Comparison of ENCODE assay signal across 22 cellular contexts in genomic region chr14:24535737-24536136, GRCh38. TPM values are rescaled to one million over a fixed set of nuclear protein-coding genes. Genes with fewer than 3 reads are reported as not detected.
DNase-seq lines count a peak whose midpoint lies in the region; ATAC-seq and TF ChIP-seq lines count a peak whose summit lies in the region.
"Had no signal": no experiment of that assay in that cellular context is flagged by ENCODE, and none has a peak within 500 bp of the region (broad histone marks: within the 10 kb centered on the region; RNA-seq: fewer than 3 reads in every experiment).

No MANE protein-coding gene starts in this region.

- H3K79me1 ChIP-seq in trophoblast cell (ENCODE audit: low read length), result no peaks in the 10 kb centered on the region

- H3K27ac Mint-ChIP-seq in activated CD8-positive, alpha-beta memory T cell treated with anti-CD3 and anti-CD28 coated beads, Interleukin-2, amount 10 ng/mL, durations not matched to agents 7 days and 5 days, result no peak overlapping the region
- peak overlapping the region in 1 of 2 donors; percentile 36 for H3K27ac Mint-ChIP-seq in natural killer cell
- H3K27ac Mint-ChIP-seq in activated T-helper 1 cell treated with anti-CD3 and anti-CD28 coated beads, Interleukin-12 subunit alpha, Interleukin-12 subunit beta, Interleukin-2, Interleukin-4 antibody, amounts not matched to agents 30 ng/mL and 10 ng/mL and 1 ng/mL, durations not matched to agents 14 hours and 24 hours and 36 hours, result no peak overlapping the region
- H3K27ac Mint-ChIP-seq: H9 had no signal

- CTCF ChIA-PET in activated CD8-positive, alpha-beta memory T cell treated with anti-CD3 and anti-CD28 coated beads, Interleukin-2, amount 10 ng/mL, durations not matched to agents 7 days and 5 days (lab: Charles Lee), result interaction anchor here (1.0 kb wide), 1 partner anchor 70 kb away, joined by 3 read pairs; no protein-coding TSS in a partner anchor

- no peaks in the 10 kb centered on the region for H3K27me3 ChIP-seq in trophoblast cell (ENCODE audit: insufficient read depth, low read length)
- H3K27me3 ChIP-seq: BLaER1 treated with 17β-estradiol and CSF1 and Interleukin-3, amounts not matched to agents 10 nM and 100 nM; Peyer's patch; stomach had no signal

- H3K23ac ChIP-seq in trophoblast cell (ENCODE audit: low read length), result no peak overlapping the region

- peak; percentile 49 for ATAC-seq in activated CD8-positive, alpha-beta memory T cell treated with anti-CD3 and anti-CD28 coated beads, Interleukin-2, amount 10 ng/mL, durations not matched to agents 7 days and 5 days
- peak; percentile 46 for ATAC-seq in HG02798 (IDR thresholded peaks at IDR 0.05; ENCODE audit: poor library complexity, unreplicated experiment)
- peak; percentile 47 to 65 (median 64) for ATAC-seq in natural killer cell
- no peak for ATAC-seq in HG03039 (IDR thresholded peaks at IDR 0.05; ENCODE audit: unreplicated experiment)
- ATAC-seq: A549, left cardiac atrium had no signal

- no CpG with 5 or more reads among the region's 1 CpG for WGBS in trophoblast cell (ENCODE audit: extremely low coverage, insufficient coverage, insufficient read length)

- H3K79me2 ChIP-seq in trophoblast cell (ENCODE audit: control insufficient read depth, insufficient read depth, low read length, poor library complexity), result no peaks in the 10 kb centered on the region

- no peak overlapping the region for H3K4ac ChIP-seq in trophoblast cell (ENCODE audit: low read depth, low read length)

- H3K36me3 Mint-ChIP-seq in activated CD8-positive, alpha-beta memory T cell treated with anti-CD3 and anti-CD28 coated beads, Interleukin-2, amount 10 ng/mL, durations not matched to agents 7 days and 5 days, result peaks cover 3% of the 10 kb centered on the region
- H3K36me3 Mint-ChIP-seq in natural killer cell, result no peaks in the 10 kb centered on the region
- H3K36me3 Mint-ChIP-seq in activated T-helper 1 cell treated with anti-CD3 and anti-CD28 coated beads, Interleukin-12 subunit alpha, Interleukin-12 subunit beta, Interleukin-2, Interleukin-4 antibody, amounts not matched to agents 30 ng/mL and 10 ng/mL and 1 ng/mL, durations not matched to agents 14 hours and 24 hours and 36 hours (ENCODE audit: low read depth), result no peaks in the 10 kb centered on the region

- no peak overlapping the region for H3K27ac ChIP-seq in trophoblast cell (ENCODE audit: low read depth, low read length)
- H3K27ac ChIP-seq: A549, Peyer's patch, stomach had no signal

- H4K12ac ChIP-seq in trophoblast cell (ENCODE audit: low read depth, low read length), result no peak overlapping the region

- no peak overlapping the region for H2BK120ac ChIP-seq in trophoblast cell (ENCODE audit: insufficient read depth, low read length, poor library complexity)

- peaks cover 6% of the 10 kb centered on the region for H3K9me3 ChIP-seq in trophoblast cell (ENCODE audit: insufficient read depth, low read depth, low read length)
- H3K9me3 ChIP-seq: A549, Peyer's patch had no signal

- no peak for TF ChIP-seq CTCF in natural killer cell (IDR thresholded peaks at IDR 0.05)

- intact Hi-C loops in natural killer cell (cut with micrococcal nuclease), result no loop called here
- intact Hi-C loops in activated T-helper 1 cell treated with anti-CD3 and anti-CD28 coated beads, Interleukin-12 subunit alpha, Interleukin-12 subunit beta, Interleukin-2, Interleukin-4 antibody, amounts not matched to agents 30 ng/mL and 10 ng/mL and 1 ng/mL, durations not matched to agents 14 hours and 24 hours and 36 hours (cut with micrococcal nuclease), result loop anchor here (5.0 kb wide), 2 partner anchors 137 to 157 kb away; no protein-coding TSS in a partner anchor

- H3K27me3 Mint-ChIP-seq in activated CD8-positive, alpha-beta memory T cell treated with anti-CD3 and anti-CD28 coated beads, Interleukin-2, amount 10 ng/mL, durations not matched to agents 7 days and 5 days, result peaks cover 23% of the 10 kb centered on the region
- peaks cover 0 to 3% of the 10 kb centered on the region in 2 donors for H3K27me3 Mint-ChIP-seq in natural killer cell (ENCODE audit: low read depth in 2 of 2)
- H3K27me3 Mint-ChIP-seq in activated T-helper 1 cell treated with anti-CD3 and anti-CD28 coated beads, Interleukin-12 subunit alpha, Interleukin-12 subunit beta, Interleukin-2, Interleukin-4 antibody, amounts not matched to agents 30 ng/mL and 10 ng/mL and 1 ng/mL, durations not matched to agents 14 hours and 24 hours and 36 hours (ENCODE audit: insufficient read depth), result peaks cover 3% of the 10 kb centered on the region

- H3K4me3 Mint-ChIP-seq in activated CD8-positive, alpha-beta memory T cell treated with anti-CD3 and anti-CD28 coated beads, Interleukin-2, amount 10 ng/mL, durations not matched to agents 7 days and 5 days, result no peak overlapping the region
- no peak overlapping the region for H3K4me3 Mint-ChIP-seq in natural killer cell
- H3K4me3 Mint-ChIP-seq in activated T-helper 1 cell treated with anti-CD3 and anti-CD28 coated beads, Interleukin-12 subunit alpha, Interleukin-12 subunit beta, Interleukin-2, Interleukin-4 antibody, amounts not matched to agents 30 ng/mL and 10 ng/mL and 1 ng/mL, durations not matched to agents 14 hours and 24 hours and 36 hours, result no peak overlapping the region
- H3K4me3 Mint-ChIP-seq: H9 had no signal

- no peak overlapping the region for H4K8ac ChIP-seq in trophoblast cell (ENCODE audit: low read depth, low read length)

- H2BK5ac ChIP-seq in trophoblast cell (ENCODE audit: low read depth, low read length, poor library complexity), result no peak overlapping the region

- no peak overlapping the region for H3K9ac ChIP-seq in trophoblast cell (ENCODE audit: low read length)
- H3K9ac ChIP-seq: BLaER1 treated with 17β-estradiol and CSF1 and Interleukin-3, amounts not matched to agents 10 nM and 100 nM had no signal

- in situ Hi-C loops in SK-MEL-5 (cut with HindIII; ENCODE audit: low pct_unique_long_range_greater_than_20kb, low sequenced_read_pairs), result no loop called here

- H3K4me3 ChIP-seq in trophoblast cell (ENCODE audit: low read depth, low read length), result no peak overlapping the region
- H3K4me3 ChIP-seq: A549; BLaER1 treated with 17β-estradiol and CSF1 and Interleukin-3, amounts not matched to agents 10 nM and 100 nM; Peyer's patch; stomach had no signal

- H2AFZ ChIP-seq in trophoblast cell (ENCODE audit: insufficient read depth, low read length, poor library complexity), result no peak overlapping the region

- no peak overlapping the region for H3K18ac ChIP-seq in trophoblast cell (ENCODE audit: low read length)

- peaks cover 18% of the 10 kb centered on the region for H3K4me1 Mint-ChIP-seq in activated CD8-positive, alpha-beta memory T cell treated with anti-CD3 and anti-CD28 coated beads, Interleukin-2, amount 10 ng/mL, durations not matched to agents 7 days and 5 days
- H3K4me1 Mint-ChIP-seq in natural killer cell, result peaks cover 23 to 24% of the 10 kb centered on the region in 2 donors
- peaks cover 9% of the 10 kb centered on the region for H3K4me1 Mint-ChIP-seq in activated T-helper 1 cell treated with anti-CD3 and anti-CD28 coated beads, Interleukin-12 subunit alpha, Interleukin-12 subunit beta, Interleukin-2, Interleukin-4 antibody, amounts not matched to agents 30 ng/mL and 10 ng/mL and 1 ng/mL, durations not matched to agents 14 hours and 24 hours and 36 hours (ENCODE audit: low read depth)
- H3K4me1 Mint-ChIP-seq: H9 had no signal

- DNase-seq in activated CD8-positive, alpha-beta memory T cell treated with anti-CD3 and anti-CD28 coated beads, Interleukin-2, amount 10 ng/mL, durations not matched to agents 7 days and 5 days, result peak; percentile 49
- no peak for DNase-seq in activated CD8-positive, alpha-beta memory T cell treated with anti-CD3 and anti-CD28 coated beads, Interleukin-2, amount 50 U/mL, for 4 hours
- DNase-seq in SK-MEL-5 (ENCODE audit: low read depth, low spot score) (peak; percentile 42), natural killer cell (no peak), trophoblast cell (no peak)
- no peak for DNase-seq in activated T-helper 1 cell treated with anti-CD3 and anti-CD28 coated beads, Interleukin-12 subunit alpha, Interleukin-12 subunit beta, Interleukin-2, Interleukin-4 antibody, amounts not matched to agents 30 ng/mL and 10 ng/mL and 1 ng/mL, durations not matched to agents 14 hours and 24 hours and 36 hours (ENCODE audit: low spot score)
- DNase-seq: activated CD4-positive, alpha-beta T cell treated with anti-CD3 and anti-CD28 coated beads, Interleukin-2, amount 50 U/mL, for 4 hours; activated gamma-delta T cell treated with Interleukin-2 at 50 U/mL for 16 hours; foreskin fibroblast; H9; IMR-90; left cardiac atrium; midbrain; NCI-H1092 treated with DMSO at 0.1 percent for 48 hours; NCI-H526 treated with DMSO at 0.1 percent for 48 hours; Peyer's patch; stomach had no signal

- peaks cover 6% of the 10 kb centered on the region for H3K9me3 Mint-ChIP-seq in activated CD8-positive, alpha-beta memory T cell treated with anti-CD3 and anti-CD28 coated beads, Interleukin-2, amount 10 ng/mL, durations not matched to agents 7 days and 5 days (ENCODE audit: low read depth)
- H3K9me3 Mint-ChIP-seq in natural killer cell, result no peaks in the 10 kb centered on the region
- peaks cover 10% of the 10 kb centered on the region for H3K9me3 Mint-ChIP-seq in activated T-helper 1 cell treated with anti-CD3 and anti-CD28 coated beads, Interleukin-12 subunit alpha, Interleukin-12 subunit beta, Interleukin-2, Interleukin-4 antibody, amounts not matched to agents 30 ng/mL and 10 ng/mL and 1 ng/mL, durations not matched to agents 14 hours and 24 hours and 36 hours

- H3K14ac ChIP-seq in trophoblast cell (ENCODE audit: low read length), result no peak overlapping the region

- no peak overlapping the region for H2AK5ac ChIP-seq in trophoblast cell (ENCODE audit: low read length)

- H3K4me2 ChIP-seq in trophoblast cell (ENCODE audit: low read length), result no peak overlapping the region
- H3K4me2 ChIP-seq: A549 had no signal

- H2BK12ac ChIP-seq in trophoblast cell (ENCODE audit: low read length), result no peak overlapping the region

- H3K36me3 ChIP-seq in trophoblast cell (ENCODE audit: control insufficient read depth in 1 of 2, insufficient read depth in 2 of 2, low read length in 2 of 2), result no peaks in the 10 kb centered on the region
- H3K36me3 ChIP-seq: BLaER1 treated with 17β-estradiol and CSF1 and Interleukin-3, amounts not matched to agents 10 nM and 100 nM; Peyer's patch; stomach had no signal

- no peak overlapping the region for H4K91ac ChIP-seq in trophoblast cell (ENCODE audit: low read depth, low read length)

- H3K4me1 ChIP-seq in trophoblast cell (ENCODE audit: control insufficient read depth in 1 of 2, insufficient read depth in 2 of 2, low read length in 2 of 2), result no peaks in the 10 kb centered on the region
- H3K4me1 ChIP-seq: A549, Peyer's patch, stomach had no signal

RNA-seq across cellular contexts. Expression of gene CMA1, which starts 27.7 kb away (rescaled TPM):
- total RNA-seq in activated CD8-positive, alpha-beta memory T cell treated with anti-CD3 and anti-CD28 coated beads, Interleukin-2, amount 10 ng/mL, durations not matched to agents 7 days and 5 days, result not detected
- not detected in 2 replicates for total RNA-seq in SK-MEL-5 (2014; rRNA removed; shearing (Covaris generic))
- polyA plus RNA-seq in SK-MEL-5 (2015; cell fraction: cytosol; rRNA removed), result not detected in 2 replicates
- polyA plus RNA-seq in SK-MEL-5 (2015; cell fraction: nucleus; rRNA removed), result not detected in 2 replicates
- under 1 TPM in 1 of 3 donors, not detected in 2; 0.63 TPM for total RNA-seq in natural killer cell
- polyA plus RNA-seq in trophoblast cell (2013), result not detected in 2 replicates
- not detected in 2 replicates for total RNA-seq in activated T-helper 1 cell treated with anti-CD3 and anti-CD28 coated beads, Interleukin-12 subunit alpha, Interleukin-12 subunit beta, Interleukin-2, Interleukin-4 antibody, amounts not matched to agents 30 ng/mL and 10 ng/mL and 1 ng/mL, durations not matched to agents 14 hours and 24 hours and 36 hours
- total RNA-seq: astrocyte, H9, IMR-90, Peyer's patch had no signal
- polyA plus RNA-seq: A549, IMR-90 had no signal

RNA-seq across cellular contexts. Expression of gene CTSG, which starts 40.3 kb away (rescaled TPM):
- not detected for total RNA-seq in activated CD8-positive, alpha-beta memory T cell treated with anti-CD3 and anti-CD28 coated beads, Interleukin-2, amount 10 ng/mL, durations not matched to agents 7 days and 5 days
- not detected in 2 replicates for total RNA-seq in SK-MEL-5 (2014; rRNA removed; shearing (Covaris generic))
- 0.37 TPM in 1 of 2 replicates, not detected in the other for polyA plus RNA-seq in SK-MEL-5 (2015; cell fraction: cytosol; rRNA removed)
- polyA plus RNA-seq in SK-MEL-5 (2015; cell fraction: nucleus; rRNA removed), result not detected in 2 replicates
- 1 to 10 TPM in 1 of 3 donors, under 1 TPM in 1, not detected in 1; 0.43 to 1.0 TPM for total RNA-seq in natural killer cell
- not detected in 2 replicates for polyA plus RNA-seq in trophoblast cell (2013)
- total RNA-seq in activated T-helper 1 cell treated with anti-CD3 and anti-CD28 coated beads, Interleukin-12 subunit alpha, Interleukin-12 subunit beta, Interleukin-2, Interleukin-4 antibody, amounts not matched to agents 30 ng/mL and 10 ng/mL and 1 ng/mL, durations not matched to agents 14 hours and 24 hours and 36 hours, result not detected in 2 replicates
- total RNA-seq: astrocyte, H9, IMR-90 had no signal
- polyA plus RNA-seq: A549, IMR-90 had no signal

Comparison
In these comparisons a context has a peak if more than half of its experiments do, and no peak if none do; other contexts are left out.
1. DNase-seq: peak in activated CD8-positive, alpha-beta memory T cell treated with anti-CD3 and anti-CD28 coated beads, Interleukin-2, amount 10 ng/mL, durations not matched to agents 7 days and 5 days (single experiment) and SK-MEL-5 (single experiment); none in activated CD8-positive, alpha-beta memory T cell treated with anti-CD3 and anti-CD28 coated beads, Interleukin-2, amount 50 U/mL, for 4 hours (single experiment), natural killer cell (single experiment), trophoblast cell (0 of 2) and activated T-helper 1 cell treated with anti-CD3 and anti-CD28 coated beads, Interleukin-12 subunit alpha, Interleukin-12 subunit beta, Interleukin-2, Interleukin-4 antibody, amounts not matched to agents 30 ng/mL and 10 ng/mL and 1 ng/mL, durations not matched to agents 14 hours and 24 hours and 36 hours (single experiment).